ENCODE assay signal across 17 cellular contexts in the genomic region with DNA sequence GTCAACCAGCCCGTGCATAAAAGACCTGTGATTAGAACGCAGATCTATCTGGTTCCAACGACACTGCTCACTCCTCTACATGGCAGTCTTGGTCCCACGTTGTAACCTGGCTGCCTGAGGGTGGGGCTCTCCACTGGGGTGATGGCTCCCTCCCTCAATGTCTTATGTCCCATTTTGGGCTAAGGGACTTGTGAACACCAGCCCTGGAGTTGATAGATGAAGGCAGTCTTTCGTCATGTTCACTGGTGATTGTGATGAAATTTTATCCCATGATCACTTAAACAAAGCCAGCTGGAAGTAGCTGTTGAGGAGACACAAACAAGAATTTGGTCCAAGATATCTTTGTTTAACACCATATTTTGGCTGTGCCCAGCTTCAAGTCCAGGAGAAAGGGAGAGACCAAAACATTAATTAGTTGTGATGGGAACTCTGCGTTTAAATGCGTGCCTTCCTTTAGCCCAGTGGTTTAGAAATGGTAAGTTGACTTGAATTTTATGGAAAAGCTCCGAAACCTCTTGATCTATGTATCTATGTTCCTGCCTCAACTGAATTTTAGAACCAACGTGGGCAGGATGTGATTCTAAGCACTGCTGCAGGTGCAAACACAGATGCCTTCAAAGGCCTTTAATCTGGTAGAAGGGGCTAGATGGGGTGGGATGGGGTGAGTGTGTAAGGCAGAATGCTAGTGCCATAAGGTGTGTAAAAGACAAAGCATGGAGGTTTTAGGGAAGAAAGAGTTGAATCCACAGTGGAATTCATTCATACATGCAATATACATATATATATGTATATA.
"Had no signal": no experiment of that assay in that cellular context is flagged by ENCODE, and none has a peak within 500 bp of the region (broad histone marks: within the 10 kb centered on the region; RNA-seq: fewer than 3 reads in every experiment).

No MANE protein-coding gene starts in this region.

- H3K4me3 ChIP-seq: left lung, spleen had no signal

- H3K27me3 ChIP-seq: left lung had no signal

- H3K27ac ChIP-seq: left lung, spleen, VCaP had no signal

- ATAC-seq: activated CD4-positive, CD25-positive, alpha-beta regulatory T cell treated with anti-CD3 and anti-CD28 coated beads, Interleukin-2, amount 50 U/mL, for 24 hours; left lung; natural killer cell; stimulated activated naive CD8-positive, alpha-beta T cell treated with anti-CD3 and anti-CD28 coated beads, Interleukin-15, Interleukin-2, amounts not matched to agents 100 U/mL and 50 U/mL, for 24 hours; T-cell had no signal

- H3K36me3 ChIP-seq: left lung, spleen had no signal

- H3K4me1 ChIP-seq: left lung, spleen had no signal

- DNase-seq: activated CD4-positive, alpha-beta memory T cell treated with anti-CD3 and anti-CD28 coated beads, Interleukin-2, amount 10 ng/mL, durations not matched to agents 7 days and 5 days; activated CD4-positive, alpha-beta T cell treated with anti-CD3 and anti-CD28 coated beads, Interleukin-2, amount 10 ng/mL, durations not matched to agents 24 days and 14 days; activated gamma-delta T cell; activated T-cell treated with anti-CD3 and anti-CD28 coated beads for 4 hours; aorta; caudate nucleus; effector CD4-positive, alpha-beta T cell; immature natural killer cell; left lung; midbrain; natural killer cell; spleen; stimulated activated CD4-positive, alpha-beta T cell treated with anti-CD3 and anti-CD28 coated beads, Interleukin-4, amount 100 ng/mL, for 24 hours; stimulated activated naive CD8-positive, alpha-beta T cell treated with anti-CD3 and anti-CD28 coated beads, Interleukin-15, Interleukin-2, amounts not matched to agents 100 U/mL and 50 U/mL, for 24 hours; T-cell had no signal

- H3K9me3 ChIP-seq: left lung had no signal
